8 cellular contexts compared by ENCODE assay signal in genomic region chr7:66996444-66997191, GRCh38. TPM values are rescaled to one million over a fixed set of nuclear protein-coding genes. Genes with fewer than 3 reads are reported as not detected.
DNase-seq lines count a peak whose midpoint lies in the region; ATAC-seq and TF ChIP-seq lines count a peak whose summit lies in the region.
"Not testable (repeated sequence)": the region's sequence is repeated elsewhere in the genome, so short reads cannot be mapped to it uniquely, and the experiment has no call there.

TSS of gene TYW1 (plus strand) at chr7:66996833. CDS start at chr7:66996979, 146 bp downstream.

- ATAC-seq in gastroesophageal sphincter, result peak; percentile 92

- not testable (repeated sequence) for H3K9me3 ChIP-seq in SK-N-MC (ENCODE audit: low read depth, low read length); gastroesophageal sphincter; neutrophil

- DNase-seq in GM03348 (ENCODE audit: low spot score) (peak; percentile 90), HFFc6 (peak; percentile 99), NB4 (ENCODE audit: low read depth) (peak; percentile 99), SK-N-MC (ENCODE audit: low read depth, low spot score) (peak; percentile 90), substantia nigra (lab: John Stamatoyannopoulos, UW) (peak; percentile 60 to 99 (median 97))
- DNase-seq in activated naive CD4-positive, alpha-beta T cell treated with anti-CD3 and anti-CD28 coated beads, Interleukin-2, amount 10 ng/mL, durations not matched to agents 7 days and 5 days, result peak; percentile 99

- TF ChIP-seq EP300 in gastroesophageal sphincter (IDR thresholded peaks at IDR 0.05), result not testable (repeated sequence)

- H3K27ac Mint-ChIP-seq in HFFc6, result peak within 1 kb of the TSS; percentile 99
- peak within 1 kb of the TSS; percentile 100 for H3K27ac Mint-ChIP-seq in activated naive CD4-positive, alpha-beta T cell treated with anti-CD3 and anti-CD28 coated beads, Interleukin-2, amount 10 ng/mL, durations not matched to agents 7 days and 5 days

- CTCF ChIA-PET in activated naive CD4-positive, alpha-beta T cell treated with anti-CD3 and anti-CD28 coated beads, Interleukin-2, amount 10 ng/mL, durations not matched to agents 7 days and 5 days (lab: Charles Lee), result not testable (repeated sequence)

- not testable (repeated sequence) for H3K9me3 Mint-ChIP-seq in HFFc6; activated naive CD4-positive, alpha-beta T cell treated with anti-CD3 and anti-CD28 coated beads, Interleukin-2, amount 10 ng/mL, durations not matched to agents 7 days and 5 days

- peaks cover 16% of the 10 kb centered on the region for H3K4me1 Mint-ChIP-seq in HFFc6 (ENCODE audit: low read depth)
- H3K4me1 Mint-ChIP-seq in activated naive CD4-positive, alpha-beta T cell treated with anti-CD3 and anti-CD28 coated beads, Interleukin-2, amount 10 ng/mL, durations not matched to agents 7 days and 5 days, result peaks cover 35% of the 10 kb centered on the region

- H3K36me3 Mint-ChIP-seq in HFFc6 (ENCODE audit: low read depth), result peaks cover 27% of the 10 kb centered on the region
- peaks cover 23% of the 10 kb centered on the region for H3K36me3 Mint-ChIP-seq in activated naive CD4-positive, alpha-beta T cell treated with anti-CD3 and anti-CD28 coated beads, Interleukin-2, amount 10 ng/mL, durations not matched to agents 7 days and 5 days

- peak within 1 kb of the TSS; percentile 76 for H3K9ac ChIP-seq in SK-N-MC (ENCODE audit: insufficient read length)

- peak; percentile 89 for TF ChIP-seq POLR2A in NB4 (IDR thresholded peaks at IDR 0.05; ENCODE audit: extremely low read depth, insufficient read length)
- TF ChIP-seq POLR2A in gastroesophageal sphincter (IDR thresholded peaks at IDR 0.05), result peak; percentile 71 to 73

- peaks cover 10% of the 10 kb centered on the region for H3K27me3 Mint-ChIP-seq in HFFc6 (ENCODE audit: insufficient read depth)
- H3K27me3 Mint-ChIP-seq in activated naive CD4-positive, alpha-beta T cell treated with anti-CD3 and anti-CD28 coated beads, Interleukin-2, amount 10 ng/mL, durations not matched to agents 7 days and 5 days, result not testable (repeated sequence)

- peak within 1 kb of the TSS; percentile 93 for H3K4me3 ChIP-seq in NB4 (ENCODE audit: low read depth, low read length)
- peak within 1 kb of the TSS; percentile 80 for H3K4me3 ChIP-seq in SK-N-MC
- H3K4me3 ChIP-seq in gastroesophageal sphincter, result peak within 1 kb of the TSS; percentile 71 to 90
- peak within 1 kb of the TSS; percentile 78 to 90 for H3K4me3 ChIP-seq in neutrophil (ENCODE audit: low read depth in 1 of 2, low read length in 1 of 2)

- not testable (repeated sequence) for H3K27ac ChIP-seq in SK-N-MC
- H3K27ac ChIP-seq in gastroesophageal sphincter (peak within 1 kb of the TSS; percentile 93 to 100 (median 100)), neutrophil (peak within 1 kb of the TSS; percentile 94), substantia nigra (ENCODE audit: low read depth, low read length, poor library complexity, severe bottlenecking) (peak within 1 kb of the TSS; percentile 73)

- WGBS in gastroesophageal sphincter (ENCODE audit: low coverage in 1 of 2), 2 donors, result 0% methylated on average over 10 to 16 of the region's 44 CpGs

- H3K4me3 Mint-ChIP-seq in HFFc6, result peak within 1 kb of the TSS; percentile 97
- peak within 1 kb of the TSS; percentile 93 for H3K4me3 Mint-ChIP-seq in activated naive CD4-positive, alpha-beta T cell treated with anti-CD3 and anti-CD28 coated beads, Interleukin-2, amount 10 ng/mL, durations not matched to agents 7 days and 5 days

- not testable (repeated sequence) for TF ChIP-seq CTCF in HFFc6 (IDR thresholded peaks at IDR 0.05); NB4 (IDR thresholded peaks at IDR 0.05; ENCODE audit: low read depth, low read length); gastroesophageal sphincter (IDR thresholded peaks at IDR 0.05)
- TF ChIP-seq CTCF in neutrophil (IDR thresholded peaks at IDR 0.05), result peak; percentile 45

- not testable (repeated sequence) for H3K27me3 ChIP-seq in gastroesophageal sphincter, neutrophil

- H3K4me1 ChIP-seq in gastroesophageal sphincter, result peaks cover 5 to 39% (median 15%) of the 10 kb centered on the region in 3 donors
- peaks cover 16 to 20% of the 10 kb centered on the region in 2 experiments for H3K4me1 ChIP-seq in neutrophil (ENCODE audit: control insufficient read depth in 1 of 2, insufficient read depth in 1 of 2, low read depth in 1 of 2, low read length in 1 of 2)

- peaks cover 12% of the 10 kb centered on the region for H3K36me3 ChIP-seq in SK-N-MC (ENCODE audit: insufficient read depth, low read length)
- peaks cover 7 to 45% of the 10 kb centered on the region in 2 donors for H3K36me3 ChIP-seq in gastroesophageal sphincter
- H3K36me3 ChIP-seq in neutrophil, result not testable (repeated sequence)

RNA-seq across cellular contexts. Expression of gene TYW1, which starts in this region (rescaled TPM):
- 10 to 100 TPM; 12.7 to 18.1 (median 15.3) TPM for total RNA-seq in HFFc6 (2021; fragmentation: NEBNext Ultra II Directional; extraction: Animal tissue kit (Norgen Biotek cat#: 25700))
- 10 to 100 TPM; 11.7 to 30.2 (median 14.6) TPM for total RNA-seq in gastroesophageal sphincter
